Comparison of ENCODE assay signal across 13 cellular contexts in the genomic region with DNA sequence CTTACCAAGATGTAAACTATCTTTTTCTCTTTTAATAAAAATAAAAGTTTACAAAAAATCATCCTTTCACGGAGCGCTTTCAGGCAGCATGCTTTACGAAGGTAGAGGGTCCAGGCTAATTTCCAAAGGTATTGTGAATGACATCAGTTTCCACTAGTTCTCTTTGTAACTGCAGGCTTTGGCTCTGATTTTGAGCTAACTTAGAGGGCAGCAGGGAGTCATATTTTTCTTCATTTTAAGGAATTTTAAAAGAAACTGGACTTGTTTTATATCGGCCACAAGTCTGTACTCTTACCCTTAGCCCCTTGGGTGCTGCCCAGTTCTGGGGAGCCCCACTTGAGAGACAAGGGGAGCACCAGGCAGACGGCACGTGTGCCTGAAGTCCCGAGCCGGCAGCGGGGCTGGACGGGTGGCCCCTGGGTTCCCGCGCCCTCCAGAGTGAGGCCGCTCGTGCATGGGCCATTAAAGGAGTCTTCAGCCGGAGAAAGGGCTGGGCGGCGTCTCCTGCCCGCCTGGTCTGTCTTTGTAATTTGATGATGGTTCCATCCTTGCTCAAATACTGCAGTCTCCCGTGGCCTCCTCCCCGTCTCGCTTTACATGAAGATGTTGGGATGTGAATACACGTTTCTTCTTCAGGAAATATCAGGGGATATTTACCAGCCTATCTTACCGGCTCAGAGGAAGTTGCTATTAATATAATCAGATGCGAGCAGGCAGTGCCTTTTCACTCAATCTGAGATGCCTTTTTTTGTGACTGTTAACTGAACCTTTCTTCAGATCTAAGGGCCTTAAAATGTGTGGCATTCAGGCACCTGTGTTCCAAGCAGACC.
A peak's percentile ranks its signal among the peaks of the same experiment; 100 is the strongest.
DNase-seq lines count a peak whose midpoint lies in the region; ATAC-seq and TF ChIP-seq lines count a peak whose summit lies in the region.
"Had no signal": no experiment of that assay in that cellular context is flagged by ENCODE, and none has a peak within 500 bp of the region (broad histone marks: within the 10 kb centered on the region; RNA-seq: fewer than 3 reads in every experiment).

No MANE protein-coding gene starts in this region.

- CTCF ChIA-PET in activated naive CD4-positive, alpha-beta T cell treated with anti-CD3 and anti-CD28 coated beads for 36 hours (lab: Charles Lee) = no interaction called here
- CTCF ChIA-PET in activated naive CD4-positive, alpha-beta T cell treated with anti-CD3 and anti-CD28 coated beads, Interleukin-2, amount 10 ng/mL, durations not matched to agents 7 days and 5 days (lab: Charles Lee) = no interaction called here
- CTCF ChIA-PET in WTC11 (lab: Charles Lee) = interaction anchor here (0.5 to 0.7 kb wide), 2 partner anchors 30 to 1444 kb away, joined by 3 read pairs; no protein-coding TSS in a partner anchor

- intact Hi-C loops in activated naive CD4-positive, alpha-beta T cell treated with anti-CD3 and anti-CD28 coated beads for 36 hours (cut with micrococcal nuclease) = no loop called here
- intact Hi-C loops in ascending aorta (cut with DNase I) = no loop called here

- TF ChIP-seq CTCF in WTC11 (IDR thresholded peaks at IDR 0.05) (no peak), ascending aorta (IDR thresholded peaks at IDR 0.05) (no peak)

- H3K27ac Mint-ChIP-seq in activated naive CD4-positive, alpha-beta T cell treated with anti-CD3 and anti-CD28 coated beads for 36 hours = no peak overlapping the region
- H3K27ac Mint-ChIP-seq in activated naive CD4-positive, alpha-beta T cell treated with anti-CD3 and anti-CD28 coated beads, Interleukin-2, amount 10 ng/mL, durations not matched to agents 7 days and 5 days = no peak overlapping the region
- no peak overlapping the region for H3K27ac Mint-ChIP-seq in WTC11

- H3K9me3 Mint-ChIP-seq in activated naive CD4-positive, alpha-beta T cell treated with anti-CD3 and anti-CD28 coated beads for 36 hours = no peaks in the 10 kb centered on the region
- no peaks in the 10 kb centered on the region for H3K9me3 Mint-ChIP-seq in activated naive CD4-positive, alpha-beta T cell treated with anti-CD3 and anti-CD28 coated beads, Interleukin-2, amount 10 ng/mL, durations not matched to agents 7 days and 5 days
- H3K9me3 Mint-ChIP-seq in WTC11 = no peaks in the 10 kb centered on the region

- H3K36me3 ChIP-seq in ascending aorta = no peaks in the 10 kb centered on the region
- H3K36me3 ChIP-seq: BE2C had no signal

- H3K4me3 Mint-ChIP-seq in activated naive CD4-positive, alpha-beta T cell treated with anti-CD3 and anti-CD28 coated beads for 36 hours = peak overlapping the region; percentile 1
- no peak overlapping the region for H3K4me3 Mint-ChIP-seq in activated naive CD4-positive, alpha-beta T cell treated with anti-CD3 and anti-CD28 coated beads, Interleukin-2, amount 10 ng/mL, durations not matched to agents 7 days and 5 days
- peak overlapping the region; percentile 25 for H3K4me3 Mint-ChIP-seq in WTC11

- H3K4me1 Mint-ChIP-seq in activated naive CD4-positive, alpha-beta T cell treated with anti-CD3 and anti-CD28 coated beads for 36 hours (ENCODE audit: low read depth) = peaks cover 10% of the 10 kb centered on the region
- H3K4me1 Mint-ChIP-seq in activated naive CD4-positive, alpha-beta T cell treated with anti-CD3 and anti-CD28 coated beads, Interleukin-2, amount 10 ng/mL, durations not matched to agents 7 days and 5 days = peaks cover 28% of the 10 kb centered on the region
- peaks cover 70% of the 10 kb centered on the region for H3K4me1 Mint-ChIP-seq in WTC11

- no peaks in the 10 kb centered on the region for H3K27me3 ChIP-seq in ascending aorta
- H3K27me3 ChIP-seq: BE2C had no signal

- no peaks in the 10 kb centered on the region for H3K9me3 ChIP-seq in ascending aorta
- H3K9me3 ChIP-seq: BE2C had no signal

- POLR2A ChIA-PET in WTC11 (lab: Charles Lee) = no interaction called here

- no peaks in the 10 kb centered on the region for H3K36me3 Mint-ChIP-seq in activated naive CD4-positive, alpha-beta T cell treated with anti-CD3 and anti-CD28 coated beads for 36 hours (ENCODE audit: low read depth)
- no peaks in the 10 kb centered on the region for H3K36me3 Mint-ChIP-seq in activated naive CD4-positive, alpha-beta T cell treated with anti-CD3 and anti-CD28 coated beads, Interleukin-2, amount 10 ng/mL, durations not matched to agents 7 days and 5 days
- H3K36me3 Mint-ChIP-seq in WTC11 = no peaks in the 10 kb centered on the region

- ATAC-seq in WTC11 (peak; percentile 83), HG03571 (IDR thresholded peaks at IDR 0.05; ENCODE audit: unreplicated experiment) (no peak)

- no peak for DNase-seq in activated naive CD4-positive, alpha-beta T cell treated with anti-CD3 and anti-CD28 coated beads for 36 hours
- no peak for DNase-seq in activated naive CD4-positive, alpha-beta T cell treated with anti-CD3 and anti-CD28 coated beads, Interleukin-2, amount 10 ng/mL, durations not matched to agents 7 days and 5 days
- peak; percentile 58 for DNase-seq in WTC11 (ENCODE audit: low spot score)
- peak; percentile 33 for DNase-seq in iPS DF 19.7 (ENCODE audit: low read depth, low spot score)
- no peak for DNase-seq in ascending aorta (ENCODE audit: low spot score in 2 of 2)
- no peak for DNase-seq in NCI-H2081 treated with DMSO at 0.1 percent for 48 hours (lab: John Stamatoyannopoulos, UW)
- DNase-seq: activated CD4-positive, alpha-beta T cell treated with anti-CD3 and anti-CD28 coated beads, Interleukin-2, amount 50 U/mL, for 1 hour; BE2C; NCI-H1105 treated with DMSO at 0.1 percent for 48 hours; small intestine had no signal

- no peak overlapping the region for H3K4me3 ChIP-seq in ascending aorta

- H3K27me3 Mint-ChIP-seq in activated naive CD4-positive, alpha-beta T cell treated with anti-CD3 and anti-CD28 coated beads for 36 hours (ENCODE audit: low read depth) = no peaks in the 10 kb centered on the region
- H3K27me3 Mint-ChIP-seq in activated naive CD4-positive, alpha-beta T cell treated with anti-CD3 and anti-CD28 coated beads, Interleukin-2, amount 10 ng/mL, durations not matched to agents 7 days and 5 days = no peaks in the 10 kb centered on the region
- H3K27me3 Mint-ChIP-seq in WTC11 (ENCODE audit: low read depth) = no peaks in the 10 kb centered on the region

- H3K4me1 ChIP-seq in ascending aorta = no peaks in the 10 kb centered on the region
- H3K4me1 ChIP-seq: BE2C had no signal

- peak overlapping the region; percentile 30 for H3K27ac ChIP-seq in temporal lobe (ENCODE audit: low read depth, low read length)
- H3K27ac ChIP-seq in ascending aorta = no peak overlapping the region
- H3K27ac ChIP-seq: epithelial cell of prostate had no signal

TF ChIP-seq in WTC11, 78 proteins besides CTCF, POLR2A, EP300 and RAD21 (continues in another document):
- TF ChIP-seq FOXP1 (CRISPR knock-in tag; IDR thresholded peaks at IDR 0.05; ENCODE audit: borderline replicate concordance) = 0 out of 2 replicates have a peak, but pooled peaks have one; percentile 21
- TF ChIP-seq, protein P1, sequence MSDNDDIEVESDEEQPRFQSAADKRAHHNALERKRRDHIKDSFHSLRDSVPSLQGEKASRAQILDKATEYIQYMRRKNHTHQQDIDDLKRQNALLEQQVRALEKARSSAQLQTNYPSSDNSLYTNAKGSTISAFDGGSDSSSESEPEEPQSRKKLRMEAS (CRISPR knock-in tag; IDR thresholded peaks at IDR 0.05) = peak; percentile 50; the same call in 1 of the 2 replicates
- TF ChIP-seq, protein P2, sequence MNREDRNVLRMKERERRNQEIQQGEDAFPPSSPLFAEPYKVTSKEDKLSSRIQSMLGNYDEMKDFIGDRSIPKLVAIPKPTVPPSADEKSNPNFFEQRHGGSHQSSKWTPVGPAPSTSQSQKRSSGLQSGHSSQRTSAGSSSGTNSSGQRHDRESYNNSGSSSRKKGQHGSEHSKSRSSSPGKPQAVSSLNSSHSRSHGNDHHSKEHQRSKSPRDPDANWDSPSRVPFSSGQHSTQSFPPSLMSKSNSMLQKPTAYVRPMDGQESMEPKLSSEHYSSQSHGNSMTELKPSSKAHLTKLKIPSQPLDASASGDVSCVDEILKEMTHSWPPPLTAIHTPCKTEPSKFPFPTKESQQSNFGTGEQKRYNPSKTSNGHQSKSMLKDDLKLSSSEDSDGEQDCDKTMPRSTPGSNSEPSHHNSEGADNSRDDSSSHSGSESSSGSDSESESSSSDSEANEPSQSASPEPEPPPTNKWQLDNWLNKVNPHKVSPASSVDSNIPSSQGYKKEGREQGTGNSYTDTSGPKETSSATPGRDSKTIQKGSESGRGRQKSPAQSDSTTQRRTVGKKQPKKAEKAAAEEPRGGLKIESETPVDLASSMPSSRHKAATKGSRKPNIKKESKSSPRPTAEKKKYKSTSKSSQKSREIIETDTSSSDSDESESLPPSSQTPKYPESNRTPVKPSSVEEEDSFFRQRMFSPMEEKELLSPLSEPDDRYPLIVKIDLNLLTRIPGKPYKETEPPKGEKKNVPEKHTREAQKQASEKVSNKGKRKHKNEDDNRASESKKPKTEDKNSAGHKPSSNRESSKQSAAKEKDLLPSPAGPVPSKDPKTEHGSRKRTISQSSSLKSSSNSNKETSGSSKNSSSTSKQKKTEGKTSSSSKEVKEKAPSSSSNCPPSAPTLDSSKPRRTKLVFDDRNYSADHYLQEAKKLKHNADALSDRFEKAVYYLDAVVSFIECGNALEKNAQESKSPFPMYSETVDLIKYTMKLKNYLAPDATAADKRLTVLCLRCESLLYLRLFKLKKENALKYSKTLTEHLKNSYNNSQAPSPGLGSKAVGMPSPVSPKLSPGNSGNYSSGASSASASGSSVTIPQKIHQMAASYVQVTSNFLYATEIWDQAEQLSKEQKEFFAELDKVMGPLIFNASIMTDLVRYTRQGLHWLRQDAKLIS (CRISPR knock-in tag; IDR thresholded peaks at IDR 0.05; ENCODE audit: borderline replicate concordance) = peak; percentile 56; the same call in 1 of the 2 replicates
- TF ChIP-seq, protein P3, sequence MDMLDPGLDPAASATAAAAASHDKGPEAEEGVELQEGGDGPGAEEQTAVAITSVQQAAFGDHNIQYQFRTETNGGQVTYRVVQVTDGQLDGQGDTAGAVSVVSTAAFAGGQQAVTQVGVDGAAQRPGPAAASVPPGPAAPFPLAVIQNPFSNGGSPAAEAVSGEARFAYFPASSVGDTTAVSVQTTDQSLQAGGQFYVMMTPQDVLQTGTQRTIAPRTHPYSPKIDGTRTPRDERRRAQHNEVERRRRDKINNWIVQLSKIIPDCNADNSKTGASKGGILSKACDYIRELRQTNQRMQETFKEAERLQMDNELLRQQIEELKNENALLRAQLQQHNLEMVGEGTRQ (CRISPR knock-in tag; IDR thresholded peaks at IDR 0.05) = peak; percentile 31; the same call in 1 of the 2 replicates
- TF ChIP-seq HMGA2 (CRISPR knock-in tag; IDR thresholded peaks at IDR 0.05) = no peak
- TF ChIP-seq, protein P4, sequence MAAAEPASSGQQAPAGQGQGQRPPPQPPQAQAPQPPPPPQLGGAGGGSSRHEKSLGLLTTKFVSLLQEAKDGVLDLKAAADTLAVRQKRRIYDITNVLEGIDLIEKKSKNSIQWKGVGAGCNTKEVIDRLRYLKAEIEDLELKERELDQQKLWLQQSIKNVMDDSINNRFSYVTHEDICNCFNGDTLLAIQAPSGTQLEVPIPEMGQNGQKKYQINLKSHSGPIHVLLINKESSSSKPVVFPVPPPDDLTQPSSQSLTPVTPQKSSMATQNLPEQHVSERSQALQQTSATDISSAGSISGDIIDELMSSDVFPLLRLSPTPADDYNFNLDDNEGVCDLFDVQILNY (CRISPR knock-in tag; IDR thresholded peaks at IDR 0.05) = 0 out of 2 replicates have a peak, but pooled peaks have one; percentile 24

Comparison
In these comparisons a context has a peak if more than half of its experiments do, and no peak if none do; other contexts are left out.
1. DNase-seq: peak in WTC11 (single experiment) and iPS DF 19.7 (single experiment); none in activated naive CD4-positive, alpha-beta T cell treated with anti-CD3 and anti-CD28 coated beads for 36 hours (single experiment), activated naive CD4-positive, alpha-beta T cell treated with anti-CD3 and anti-CD28 coated beads, Interleukin-2, amount 10 ng/mL, durations not matched to agents 7 days and 5 days (single experiment), ascending aorta (0 of 2) and NCI-H2081 treated with DMSO at 0.1 percent for 48 hours (single experiment).